ENCODE assay signal across 1 cellular context in genomic region chr4:10007772-10008171, GRCh38.
TF ChIP-seq lines count a peak whose summit lies in the region.

No MANE protein-coding gene starts in this region.

TF ChIP-seq in GM12878, 131 proteins besides CTCF, POLR2A, EP300 and RAD21 (continued from another document):
- no peak for TF ChIP-seq SPI1 (IDR thresholded peaks at IDR 0.05; ENCODE audit: borderline replicate concordance, insufficient read depth, low read depth, low read length)
- no peak for TF ChIP-seq USF1 (IDR thresholded peaks at IDR 0.05; ENCODE audit: borderline replicate concordance, extremely low read length, insufficient read depth, low read depth, low read length)
- TF ChIP-seq TCF3 (IDR thresholded peaks at IDR 0.05; ENCODE audit: borderline replicate concordance, insufficient read depth, low read depth, low read length): peak; percentile 82
- TF ChIP-seq ATF3 (IDR thresholded peaks at IDR 0.05; ENCODE audit: borderline replicate concordance, extremely low read depth, low read depth, low read length): no peak
- TF ChIP-seq ZNF384 (IDR thresholded peaks at IDR 0.05; ENCODE audit: borderline replicate concordance, low read depth, low read length): no peak
- peak; percentile 81 for TF ChIP-seq MEF2A (IDR thresholded peaks at IDR 0.05; ENCODE audit: insufficient read depth, low read depth, low read length)
- TF ChIP-seq RELB (IDR thresholded peaks at IDR 0.05; ENCODE audit: low read depth): no peak
- peak; percentile 89 for TF ChIP-seq FOXM1 (IDR thresholded peaks at IDR 0.05; ENCODE audit: low read depth, low read length)
- peak; percentile 56 for TF ChIP-seq RELA (IDR thresholded peaks at IDR 0.05; ENCODE audit: borderline replicate concordance, partially characterized antibody)
- no peak for TF ChIP-seq RCOR1 (conservative IDR thresholded peaks at IDR 0.05; ENCODE audit: low read depth, low read length)
- 0 out of 2 replicates have a peak, but pooled peaks have one; percentile 22 for TF ChIP-seq ZNF24 (IDR thresholded peaks at IDR 0.05)
- TF ChIP-seq STAT1 (conservative IDR thresholded peaks at IDR 0.05): no peak
- TF ChIP-seq ZNF687 (IDR thresholded peaks at IDR 0.05): no peak
